13 cellular contexts compared by ENCODE assay signal in the genomic region with DNA sequence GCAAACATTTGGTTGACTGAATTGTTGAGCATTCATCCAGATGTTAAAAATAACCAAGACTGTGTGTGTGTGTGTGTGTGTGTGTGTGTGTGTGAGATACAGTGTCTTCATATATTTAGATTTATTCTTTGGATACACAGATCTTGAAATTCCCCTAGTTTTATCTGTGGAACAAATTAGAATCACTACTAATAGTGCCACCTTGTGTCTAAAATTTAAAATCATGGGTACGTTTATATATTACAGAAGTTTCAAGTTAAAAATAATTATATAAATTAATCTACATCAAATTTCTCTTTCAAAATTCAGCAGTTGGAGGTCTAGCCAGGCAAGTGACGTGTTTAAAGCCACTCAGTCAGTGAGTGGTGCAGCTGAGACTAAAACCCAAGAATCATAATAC.
DNase-seq lines count a peak whose midpoint lies in the region; ATAC-seq and TF ChIP-seq lines count a peak whose summit lies in the region.
"Had no signal": no experiment of that assay in that cellular context is flagged by ENCODE, and none has a peak within 500 bp of the region (broad histone marks: within the 10 kb centered on the region; RNA-seq: fewer than 3 reads in every experiment).

No MANE protein-coding gene starts in this region.

- no peak overlapping the region for H3K4me3 ChIP-seq in fibroblast of pulmonary artery (replicated peaks; ENCODE audit: low read depth, low read length)
- H3K4me3 ChIP-seq: ascending aorta had no signal

- no peak for ATAC-seq in GM21515 (IDR thresholded peaks at IDR 0.05; ENCODE audit: unreplicated experiment)
- ATAC-seq: Right ventricle myocardium inferior had no signal

- no peak overlapping the region for H3K27ac ChIP-seq in RWPE1
- H3K27ac ChIP-seq: ascending aorta had no signal

- CTCF ChIA-PET in RWPE1 (lab: Yijun Ruan, JAX), result no interaction called here

- DNase-seq in A172 (ENCODE audit: low spot score) (peak; percentile 40), HCEC 1CT (peak; percentile 4), RWPE1 (ENCODE audit: low spot score) (peak; percentile 13), fibroblast of pulmonary artery (ENCODE audit: low read depth) (peak; percentile 54), NCI-H2029 treated with DMSO at 0.1 percent for 48 hours (lab: John Stamatoyannopoulos, UW) (no peak), COLO829 (ENCODE audit: low spot score) (no peak)
- no peak for DNase-seq in NK-92 treated with Interleukin-12 subunit alpha and Interleukin-12 subunit beta, amount 100 ng/mL, for 24 hours (lab: John Stamatoyannopoulos, UW)
- DNase-seq: activated CD8-positive, alpha-beta memory T cell treated with anti-CD3 and anti-CD28 coated beads for 24 hours; CD4-positive, alpha-beta T cell; MV-4-11 had no signal

- TF ChIP-seq CTCF in RWPE1 (conservative IDR thresholded peaks at IDR 0.05; ENCODE audit: low read depth) (no peak), fibroblast of pulmonary artery (IDR thresholded peaks at IDR 0.05; ENCODE audit: low read length, missing control alignments) (peak; percentile 14)

- POLR2A ChIA-PET in RWPE1 (lab: Yijun Ruan, JAX; ENCODE audit: low non-redundant PET), result no interaction called here

Comparison
In these comparisons a context has a peak if more than half of its experiments do, and no peak if none do; other contexts are left out.
1. DNase-seq: peak in A172 (single experiment), HCEC 1CT (single experiment), RWPE1 (single experiment) and fibroblast of pulmonary artery (single experiment); none in NCI-H2029 treated with DMSO at 0.1 percent for 48 hours (single experiment), COLO829 (single experiment) and NK-92 treated with Interleukin-12 subunit alpha and Interleukin-12 subunit beta, amount 100 ng/mL, for 24 hours (single experiment).